ENCODE assay signal across 8 cellular contexts in the genomic region with DNA sequence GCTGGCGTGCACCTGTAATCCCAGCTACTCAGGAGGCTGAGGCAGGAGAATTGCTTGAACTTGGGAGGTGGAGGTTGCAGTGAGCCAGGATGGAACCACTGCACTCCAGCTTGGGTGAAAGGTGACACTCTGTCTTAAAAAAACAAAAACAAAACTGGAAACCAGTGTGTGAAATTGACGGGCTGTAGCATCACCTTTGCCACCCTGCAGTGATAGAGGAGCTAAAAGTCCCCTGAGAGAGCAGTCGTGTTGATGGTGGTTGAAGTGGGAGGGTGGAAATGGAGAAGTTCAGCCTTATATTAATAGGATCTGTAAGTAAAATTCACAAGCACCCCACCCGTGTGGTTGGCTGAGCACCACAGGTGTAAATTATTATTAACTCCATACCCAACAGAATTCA. TPM values are rescaled to one million over a fixed set of nuclear protein-coding genes. Genes with fewer than 3 reads are reported as not detected.
DNase-seq lines count a peak whose midpoint lies in the region; ATAC-seq, FAIRE-seq and TF ChIP-seq lines count a peak whose summit lies in the region.
"Not testable (repeated sequence)": the region's sequence is repeated elsewhere in the genome, so short reads cannot be mapped to it uniquely, and the experiment has no call there.

No MANE protein-coding gene starts in this region.

- TF ChIP-seq EP300 in GM12878 (IDR thresholded peaks at IDR 0.05; ENCODE audit: borderline replicate concordance in 1 of 2, control insufficient read depth in 1 of 2, low read depth in 2 of 2, low read length in 2 of 2): peak in 1 of 2 experiments; percentile 51; a peak in 1 of 4 replicates

- POLR2A ChIA-PET in GM12878 (lab: Charles Lee): interaction anchor here (0.6 to 3.2 kb wide), 8 partner anchors 8 to 482 kb away, joined by 3 to 17 read pairs (median 4); a partner anchor contains a TSS

- SMC1A ChIA-PET in GM12878 (lab: Charles Lee; ENCODE audit: uncharacterized antibody, unreplicated experiment): interaction anchor here (0.7 to 2.8 kb wide), 9 partner anchors 9 to 237 kb away, joined by 3 to 26 read pairs (median 5); a partner anchor contains a TSS

- peak; percentile 51 for ATAC-seq in GM18517 (IDR thresholded peaks at IDR 0.05; ENCODE audit: unreplicated experiment)
- ATAC-seq in GM19324 (IDR thresholded peaks at IDR 0.05; ENCODE audit: low FRiP score, unreplicated experiment): peak; percentile 60
- peak; percentile 62 for ATAC-seq in HG02759 (IDR thresholded peaks at IDR 0.05; ENCODE audit: unreplicated experiment)
- ATAC-seq in GM12878: peak; percentile 84
- peak; percentile 98 to 99 for ATAC-seq in naive B cell (ENCODE audit: low read depth in 2 of 2)

- CTCF ChIA-PET in GM12878 (lab: Yijun Ruan, JAX): interaction anchor here (0.8 to 2.5 kb wide), 6 partner anchors 9 to 234 kb away, joined by 3 to 10 read pairs (median 6); no protein-coding TSS in a partner anchor

- peak; percentile 85 for DNase-seq in Karpas-422
- DNase-seq in GM12878 (ENCODE audit: low read depth, low spot score): not testable (repeated sequence)
- peak; percentile 75 for DNase-seq in naive B cell

- peaks cover 10 to 16% of the 10 kb centered on the region in 2 donors for H3K36me3 Mint-ChIP-seq in naive B cell
- H3K36me3 Mint-ChIP-seq in stimulated activated naive CD8-positive, alpha-beta T cell treated with anti-CD3 and anti-CD28 coated beads, Interleukin-15, Interleukin-2, amounts not matched to agents 100 ng/mL and 50 ng/mL, for 24 hours (ENCODE audit: low read depth): not testable (repeated sequence)

- not testable (repeated sequence) for TF ChIP-seq POLR2A in GM12878 (IDR thresholded peaks at IDR 0.05; ENCODE audit: low read depth, low read length)

- H3K27ac Mint-ChIP-seq in naive B cell: peak overlapping the region; percentile 89 to 98 (median 96)
- H3K27ac Mint-ChIP-seq in stimulated activated naive CD8-positive, alpha-beta T cell treated with anti-CD3 and anti-CD28 coated beads, Interleukin-15, Interleukin-2, amounts not matched to agents 100 ng/mL and 50 ng/mL, for 24 hours: peak overlapping the region; percentile 45

- H3K27me3 Mint-ChIP-seq in naive B cell; stimulated activated naive CD8-positive, alpha-beta T cell treated with anti-CD3 and anti-CD28 coated beads, Interleukin-15, Interleukin-2, amounts not matched to agents 100 ng/mL and 50 ng/mL, for 24 hours: not testable (repeated sequence)

- peak; percentile 84 for FAIRE-seq in GM12878 (lab: Jason Lieb, UNC)

- peaks cover 43 to 81% (median 74%) of the 10 kb centered on the region in 3 donors for H3K4me1 Mint-ChIP-seq in naive B cell
- H3K4me1 Mint-ChIP-seq in stimulated activated naive CD8-positive, alpha-beta T cell treated with anti-CD3 and anti-CD28 coated beads, Interleukin-15, Interleukin-2, amounts not matched to agents 100 ng/mL and 50 ng/mL, for 24 hours (ENCODE audit: low read depth): peaks cover 29% of the 10 kb centered on the region

- H3K79me2 ChIP-seq in DOHH2 (ENCODE audit: control insufficient read depth, low read length) (peaks cover 84% of the 10 kb centered on the region), Karpas-422 (ENCODE audit: low read length) (peaks cover 57% of the 10 kb centered on the region)
- not testable (repeated sequence) for H3K79me2 ChIP-seq in GM12878 (ENCODE audit: control insufficient read depth, insufficient read depth, low read length)

- not testable (repeated sequence) for H3K9me3 ChIP-seq in DOHH2 (ENCODE audit: control insufficient read depth, insufficient read depth, low read length); Karpas-422 (ENCODE audit: low read length); GM12878 (replicated peaks; ENCODE audit: control insufficient read depth, insufficient read depth, low read length)

- H3K9me2 ChIP-seq in DOHH2 (replicated peaks; ENCODE audit: control insufficient read depth, low read length); Karpas-422 (replicated peaks; ENCODE audit: insufficient read depth, low read length): not testable (repeated sequence)

- 10% methylated on average over 4 of the region's 4 CpGs for whole genome bisulfite sequencing in GM12878 (ENCODE audit: insufficient coverage, insufficient replicate concordance, low lambda C conversion rate, missing lambda C conversion rate)

- RAD21 ChIA-PET in GM12878 (lab: Charles Lee; ENCODE audit: unreplicated experiment): interaction anchor here (0.7 to 2.2 kb wide), 9 partner anchors 9 to 234 kb away, joined by 3 to 17 read pairs (median 4); no protein-coding TSS in a partner anchor

- peak overlapping the region; percentile 96 for H3K27ac ChIP-seq in DOHH2 (ENCODE audit: low read depth, low read length)
- peak overlapping the region; percentile 91 for H3K27ac ChIP-seq in Karpas-422 (ENCODE audit: low read length)
- not testable (repeated sequence) for H3K27ac ChIP-seq in GM12878 (ENCODE audit: control insufficient read depth, insufficient read depth)

- TF ChIP-seq CTCF in DOHH2 (IDR thresholded peaks at IDR 0.05; ENCODE audit: low read depth, low read length, poor library complexity, severe bottlenecking); GM12878 (IDR thresholded peaks at IDR 0.05 in 2 of 3, conservative IDR thresholded peaks at IDR 0.05 in 1 of 3; ENCODE audit: control insufficient read depth in 2 of 3, extremely low read depth in 1 of 3, insufficient read depth in 1 of 3, low read depth in 3 of 3, low read length in 3 of 3): not testable (repeated sequence)

- TF ChIP-seq RAD21 in GM12878 (IDR thresholded peaks at IDR 0.05; ENCODE audit: insufficient read depth, low read depth, low read length): not testable (repeated sequence)

- H3K9ac ChIP-seq in Karpas-422 (ENCODE audit: low read length): peak overlapping the region; percentile 42
- H3K9ac ChIP-seq in GM12878 (ENCODE audit: control insufficient read depth, insufficient read depth, low read length): not testable (repeated sequence)

- not testable (repeated sequence) for H3K27me3 ChIP-seq in DOHH2 (ENCODE audit: control insufficient read depth, low read length); Karpas-422 (ENCODE audit: low read length); GM12878 (replicated peaks in 1 of 2; ENCODE audit: control insufficient read depth in 2 of 2, insufficient read depth in 2 of 2, low read length in 1 of 2)

- H3K9me3 Mint-ChIP-seq in naive B cell; stimulated activated naive CD8-positive, alpha-beta T cell treated with anti-CD3 and anti-CD28 coated beads, Interleukin-15, Interleukin-2, amounts not matched to agents 100 ng/mL and 50 ng/mL, for 24 hours: not testable (repeated sequence)

- H3K4me3 Mint-ChIP-seq in naive B cell: peak overlapping the region; percentile 52 to 90 (median 80)
- H3K4me3 Mint-ChIP-seq in stimulated activated naive CD8-positive, alpha-beta T cell treated with anti-CD3 and anti-CD28 coated beads, Interleukin-15, Interleukin-2, amounts not matched to agents 100 ng/mL and 50 ng/mL, for 24 hours: not testable (repeated sequence)

- peak overlapping the region; percentile 80 for H3K4me2 ChIP-seq in DOHH2 (ENCODE audit: low read length)
- H3K4me2 ChIP-seq in Karpas-422 (ENCODE audit: low read depth, low read length, poor library complexity, severe bottlenecking): peak overlapping the region; percentile 61
- H3K4me2 ChIP-seq in GM12878 (ENCODE audit: control insufficient read depth, insufficient read depth): not testable (repeated sequence)

- peak overlapping the region; percentile 73 for H3K4me3 ChIP-seq in DOHH2 (ENCODE audit: low read length)
- H3K4me3 ChIP-seq in Karpas-422 (ENCODE audit: low read length): peak overlapping the region; percentile 30; the same call in 1 of the 2 replicates
- H3K4me3 ChIP-seq in GM12878: not testable (repeated sequence)

- peaks cover 40% of the 10 kb centered on the region for H3F3A ChIP-seq in DOHH2 (ENCODE audit: control insufficient read depth, insufficient read depth)

- H3K4me1 ChIP-seq in DOHH2 (ENCODE audit: control insufficient read depth, low read length) (peaks cover 96% of the 10 kb centered on the region), Karpas-422 (ENCODE audit: low read length) (peaks cover 56% of the 10 kb centered on the region)
- H3K4me1 ChIP-seq in GM12878 (ENCODE audit: control insufficient read depth, insufficient read depth, low read length): not testable (repeated sequence)

- in situ Hi-C loops in GM12878 (cut with MboI): not testable (repeated sequence)

- intact Hi-C loops in GM12878 (cut with micrococcal nuclease; ENCODE audit: unreplicated experiment): not testable (repeated sequence)

- peaks cover 36% of the 10 kb centered on the region for H3K36me3 ChIP-seq in DOHH2 (ENCODE audit: control insufficient read depth, low read length)
- not testable (repeated sequence) for H3K36me3 ChIP-seq in Karpas-422 (ENCODE audit: insufficient read depth, low read length); GM12878 (ENCODE audit: control insufficient read depth in 2 of 2, insufficient read depth in 2 of 2, low read length in 1 of 2)

- not testable (repeated sequence) for H4K20me1 ChIP-seq in DOHH2 (ENCODE audit: control insufficient read depth, insufficient read depth, low read depth, low read length); Karpas-422 (ENCODE audit: insufficient read depth, low read depth, low read length); GM12878 (ENCODE audit: control insufficient read depth, insufficient read depth)

- BruUV-seq in GM12878 (replicated peaks; lab: Mats Ljungman, UMichigan): not testable (repeated sequence)

- not testable (repeated sequence) for H2AFZ ChIP-seq in Karpas-422 (ENCODE audit: low read length); GM12878 (ENCODE audit: control insufficient read depth, low read depth, low read length)

RNA-seq across cellular contexts. Expression of a gene that starts 22.8 kb away (rescaled TPM):
- total RNA-seq in Karpas-422 (2014; rRNA removed; shearing (Covaris generic); ENCODE audit: low replicate concordance): 66.7 and 136 TPM in 2 replicates
- 37.2 and 37.7 TPM in 2 replicates for total RNA-seq in GM12878 (2013; cell fraction: nucleolus; rRNA removed)
- total RNA-seq in GM12878 (2014; rRNA removed): 85.7 and 95.9 TPM in 2 replicates
- 101 and 104 TPM in 2 replicates for total RNA-seq in GM12878 (2014; rRNA removed; fragmentation: Illumina TruSeq; extraction: Trizol)
- 80.4 and 87.7 TPM in 2 replicates for total RNA-seq in GM12878 (2021)
- 62.4 TPM for polyA plus RNA-seq in GM12878 (2011; ENCODE audit: low read depth)
- 125 and 185 TPM in 2 replicates for polyA plus RNA-seq in GM12878 (2011; rRNA removed)
- 70.6 and 83.1 TPM in 2 replicates for polyA plus RNA-seq in GM12878 (2011; cell fraction: cytosol; rRNA removed)
- polyA plus RNA-seq in GM12878 (2011; cell fraction: nucleus; rRNA removed): 64.0 and 81.7 TPM in 2 replicates
- polyA plus RNA-seq in GM12878 (2012): 65.3 and 84.1 TPM in 2 replicates
- polyA plus RNA-seq in GM12878 (2014; fragmentation: Illumina TruSeq; extraction: Trizol): 169 and 200 TPM in 2 replicates
- 100 to 1,000 TPM; 127 to 135 TPM for polyA plus RNA-seq in GM12878 (2014; fragmentation: Nextera tagmentation; extraction: Ambion mirVana)
- 67.4 and 79.1 TPM in 2 replicates for polyA plus RNA-seq in GM12878 (2014; rRNA removed)
- polyA plus RNA-seq in GM12878 (2016; fragmentation: Nextera tagmentation; extraction: Ambion mirVana): 100 to 1,000 TPM; 182 to 189 TPM
- 40.2 and 51.5 TPM in 2 replicates for polyA minus RNA-seq in GM12878 (2011; rRNA and poly(A)+ RNA removed)
- 12.5 and 15.9 TPM in 2 replicates for polyA minus RNA-seq in GM12878 (2011; cell fraction: cytosol; rRNA and poly(A)+ RNA removed)
- polyA minus RNA-seq in GM12878 (2011; cell fraction: nucleus; rRNA and poly(A)+ RNA removed): 20.1 and 27.3 TPM in 2 replicates
- polyA plus RNA-seq in naive B cell (ENCODE audit: low read depth in 6 of 6): 100 to 1,000 TPM in 3 of 6 donors, 10 to 100 TPM in 3; 92.7 to 152 (median 106) TPM
